20 cellular contexts compared by ENCODE assay signal in genomic region chr10:72424561-72424960, GRCh38.
DNase-seq lines count a peak whose midpoint lies in the region; ATAC-seq and TF ChIP-seq lines count a peak whose summit lies in the region.
"Had no signal": no experiment of that assay in that cellular context is flagged by ENCODE, and none has a peak within 500 bp of the region (broad histone marks: within the 10 kb centered on the region; RNA-seq: fewer than 3 reads in every experiment).

No MANE protein-coding gene starts in this region.

- peaks cover 27% of the 10 kb centered on the region for H3K36me3 ChIP-seq in suprapubic skin
- H3K36me3 ChIP-seq: HAP-1 had no signal

- no peaks in the 10 kb centered on the region for H3K9me3 ChIP-seq in suprapubic skin
- H3K9me3 ChIP-seq: Caco-2, HAP-1 had no signal

- ATAC-seq in HG02970 (IDR thresholded peaks at IDR 0.05; ENCODE audit: low FRiP score, unreplicated experiment) = no peak
- ATAC-seq: GM12878, Panc1 had no signal

- DNase-seq in RPMI7951 (ENCODE audit: low read depth) (peak; percentile 1), amniotic epithelial cell (ENCODE audit: low read depth) (peak; percentile 13), fibroblast of pulmonary artery (ENCODE audit: low read depth) (peak; percentile 6), neural crest cell (ENCODE audit: low read depth, low spot score) (no peak), suprapubic skin (ENCODE audit: low spot score in 2 of 2) (no peak), NCI-H748 (lab: John Stamatoyannopoulos, UW; ENCODE audit: unreplicated experiment) (no peak), iPS-NIHi11 (ENCODE audit: low spot score) (no peak)
- DNase-seq: Caco-2, DMS53, IMR-90, Kasumi-1, NCI-H1105 treated with DMSO at 0.1 percent for 48 hours, NCI-H187 treated with DMSO at 0.1 percent for 48 hours, NCI-H446, NCI-H748 treated with DMSO at 0.1 percent for 48 hours had no signal

- H3K4me3 ChIP-seq in fibroblast of pulmonary artery (replicated peaks; ENCODE audit: low read depth, low read length) (no peak overlapping the region), suprapubic skin (no peak overlapping the region)
- H3K4me3 ChIP-seq: GM12878, HAP-1 had no signal

- H3K27ac ChIP-seq in suprapubic skin = no peak overlapping the region

- H3K4me3 Mint-ChIP-seq in neural crest cell = peak overlapping the region; percentile 73
- H3K4me3 Mint-ChIP-seq: CD14-positive monocyte had no signal

- H3K4me1 Mint-ChIP-seq in neural crest cell = peaks cover 41% of the 10 kb centered on the region
- H3K4me1 Mint-ChIP-seq: CD14-positive monocyte had no signal

- WGBS in suprapubic skin = 97% methylated on average over 1 of the region's 1 CpG

- peaks cover 22% of the 10 kb centered on the region for H3K36me3 Mint-ChIP-seq in neural crest cell (ENCODE audit: low read depth)

- no peaks in the 10 kb centered on the region for H3K27me3 Mint-ChIP-seq in neural crest cell (ENCODE audit: low read depth)

- H3K27ac Mint-ChIP-seq in neural crest cell (ENCODE audit: unreplicated experiment) = peak overlapping the region; percentile 79

- no peak for TF ChIP-seq EP300 in suprapubic skin (IDR thresholded peaks at IDR 0.05)

- H3K4me1 ChIP-seq in suprapubic skin = no peaks in the 10 kb centered on the region
- H3K4me1 ChIP-seq: Caco-2 had no signal

- H3K9me3 Mint-ChIP-seq in neural crest cell = peaks cover 3% of the 10 kb centered on the region

- H3K27me3 ChIP-seq in suprapubic skin = no peaks in the 10 kb centered on the region

- TF ChIP-seq CTCF in fibroblast of pulmonary artery (IDR thresholded peaks at IDR 0.05; ENCODE audit: low read length, missing control alignments) (no peak), neural crest cell (conservative IDR thresholded peaks at IDR 0.05) (no peak), suprapubic skin (IDR thresholded peaks at IDR 0.05) (no peak)

- no peak for TF ChIP-seq POLR2A in suprapubic skin (IDR thresholded peaks at IDR 0.05)

Comparison
In these comparisons a context has a peak if more than half of its experiments do, and no peak if none do; other contexts are left out.
1. DNase-seq: peak in RPMI7951 (single experiment), amniotic epithelial cell (single experiment) and fibroblast of pulmonary artery (single experiment); none in neural crest cell (single experiment), suprapubic skin (0 of 2), NCI-H748 (single experiment) and iPS-NIHi11 (single experiment).